ENCODE assay signal across 11 cellular contexts in the genomic region with DNA sequence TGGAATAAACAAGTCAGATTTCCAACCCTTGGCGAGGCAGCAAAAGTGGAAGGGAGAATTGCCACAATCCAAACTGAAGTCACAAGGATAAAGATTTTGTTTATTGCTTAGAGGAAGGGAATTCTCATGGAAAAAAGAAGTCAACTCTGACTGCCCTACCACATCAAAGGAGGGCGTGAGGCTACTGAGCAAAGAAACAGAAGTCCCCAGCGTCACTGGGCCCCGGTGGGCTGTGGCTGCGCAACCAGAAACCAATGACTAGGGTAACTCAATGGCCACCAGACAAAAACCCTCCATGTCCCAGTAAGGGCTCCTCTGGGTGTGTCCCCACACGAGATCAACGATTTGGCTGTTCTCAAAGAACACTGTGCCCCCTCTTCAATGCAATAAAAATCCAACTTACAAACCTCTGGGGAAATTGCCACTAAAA.
A peak's percentile ranks its signal among the peaks of the same experiment; 100 is the strongest.
DNase-seq lines count a peak whose midpoint lies in the region; ATAC-seq and TF ChIP-seq lines count a peak whose summit lies in the region.
"Had no signal": no experiment of that assay in that cellular context is flagged by ENCODE, and none has a peak within 500 bp of the region (broad histone marks: within the 10 kb centered on the region; RNA-seq: fewer than 3 reads in every experiment).

No MANE protein-coding gene starts in this region.

- no peaks in the 10 kb centered on the region for H3K27me3 ChIP-seq in naive thymus-derived CD4-positive, alpha-beta T cell (ENCODE audit: control insufficient read depth in 2 of 2, insufficient read depth in 2 of 2, low read length in 2 of 2)
- no peaks in the 10 kb centered on the region for H3K27me3 ChIP-seq in upper lobe of right lung

- ATAC-seq in activated T-cell treated with anti-CD3 and anti-CD28 coated beads, Interleukin-2, amount 50 U/mL, for 4 hours: no peak
- no peak for ATAC-seq in naive thymus-derived CD4-positive, alpha-beta T cell
- ATAC-seq in upper lobe of right lung (peak; percentile 76), HG03025 (IDR thresholded peaks at IDR 0.05; ENCODE audit: low FRiP score, unreplicated experiment) (no peak)

- CTCF ChIA-PET in naive thymus-derived CD4-positive, alpha-beta T cell (lab: Charles Lee): interaction anchor here (1.2 to 1.3 kb wide), 2 partner anchors 13 to 158 kb away, joined by 3 read pairs; no protein-coding TSS in a partner anchor

- DNase-seq in activated T-cell treated with anti-CD3 and anti-CD28 coated beads, Interleukin-2, amount 50 U/mL, for 24 hours: no peak
- no peak for DNase-seq in activated T-cell treated with anti-CD3 and anti-CD28 coated beads, Interleukin-2, amount 50 U/mL, for 4 hours
- peak; percentile 55 for DNase-seq in fibroblast of mammary gland (ENCODE audit: low read depth)
- DNase-seq in naive thymus-derived CD4-positive, alpha-beta T cell: no peak
- no peak for DNase-seq in upper lobe of right lung
- no peak for DNase-seq in HT-29 (ENCODE audit: low spot score)
- DNase-seq in NCI-H2029 (lab: John Stamatoyannopoulos, UW): no peak
- DNase-seq: activated T-cell treated with anti-CD3 and anti-CD28 coated beads, Interleukin-2, amount 50 U/mL, for 1 hour; NCI-H82; T-helper 2 cell had no signal

- peaks cover 0 to 7% of the 10 kb centered on the region in 2 donors for H3K4me1 ChIP-seq in naive thymus-derived CD4-positive, alpha-beta T cell (ENCODE audit: control insufficient read depth in 2 of 2, insufficient read depth in 2 of 2, low read length in 2 of 2)
- H3K4me1 ChIP-seq in upper lobe of right lung: peaks cover 42% of the 10 kb centered on the region

- no peaks in the 10 kb centered on the region for H3K27me3 Mint-ChIP-seq in activated T-cell treated with anti-CD3 and anti-CD28 coated beads, Interleukin-2, amount 50 U/mL, for 24 hours
- H3K27me3 Mint-ChIP-seq in activated T-cell treated with anti-CD3 and anti-CD28 coated beads, Interleukin-2, amount 50 U/mL, for 4 hours (ENCODE audit: low read depth): no peaks in the 10 kb centered on the region
- H3K27me3 Mint-ChIP-seq in naive thymus-derived CD4-positive, alpha-beta T cell: no peaks in the 10 kb centered on the region

- H3K4me3 Mint-ChIP-seq in activated T-cell treated with anti-CD3 and anti-CD28 coated beads, Interleukin-2, amount 50 U/mL, for 24 hours: no peak overlapping the region
- H3K4me3 Mint-ChIP-seq in activated T-cell treated with anti-CD3 and anti-CD28 coated beads, Interleukin-2, amount 50 U/mL, for 4 hours: no peak overlapping the region
- no peak overlapping the region for H3K4me3 Mint-ChIP-seq in naive thymus-derived CD4-positive, alpha-beta T cell

- no peak for TF ChIP-seq CTCF in fibroblast of mammary gland (conservative IDR thresholded peaks at IDR 0.05; ENCODE audit: control insufficient read depth, insufficient read depth, low read depth, low read length)
- TF ChIP-seq CTCF in upper lobe of right lung (IDR thresholded peaks at IDR 0.05): no peak

- H3K4me1 Mint-ChIP-seq in activated T-cell treated with anti-CD3 and anti-CD28 coated beads, Interleukin-2, amount 50 U/mL, for 24 hours (ENCODE audit: low read depth): peaks cover 80% of the 10 kb centered on the region
- H3K4me1 Mint-ChIP-seq in activated T-cell treated with anti-CD3 and anti-CD28 coated beads, Interleukin-2, amount 50 U/mL, for 4 hours (ENCODE audit: low read depth): peaks cover 59% of the 10 kb centered on the region
- H3K4me1 Mint-ChIP-seq in naive thymus-derived CD4-positive, alpha-beta T cell: peaks cover 42 to 88% (median 80%) of the 10 kb centered on the region in 7 donors

- no peak overlapping the region for H3K27ac ChIP-seq in naive thymus-derived CD4-positive, alpha-beta T cell (ENCODE audit: low read depth, low read length)
- peak overlapping the region; percentile 69 for H3K27ac ChIP-seq in upper lobe of right lung

- no peaks in the 10 kb centered on the region for H3K9me3 Mint-ChIP-seq in activated T-cell treated with anti-CD3 and anti-CD28 coated beads, Interleukin-2, amount 50 U/mL, for 24 hours
- no peaks in the 10 kb centered on the region for H3K9me3 Mint-ChIP-seq in activated T-cell treated with anti-CD3 and anti-CD28 coated beads, Interleukin-2, amount 50 U/mL, for 4 hours
- no peaks in the 10 kb centered on the region for H3K9me3 Mint-ChIP-seq in naive thymus-derived CD4-positive, alpha-beta T cell

- intact Hi-C loops in naive thymus-derived CD4-positive, alpha-beta T cell (cut with micrococcal nuclease): no loop called here
- intact Hi-C loops in upper lobe of right lung (cut with DNase I): loop anchor here (10.0 kb wide), 1 partner anchor 69 kb away; no protein-coding TSS in a partner anchor

- H3K27ac Mint-ChIP-seq in activated T-cell treated with anti-CD3 and anti-CD28 coated beads, Interleukin-2, amount 50 U/mL, for 24 hours: peak overlapping the region; percentile 73
- H3K27ac Mint-ChIP-seq in naive thymus-derived CD4-positive, alpha-beta T cell: peak overlapping the region in 6 of 9 donors; percentile 25 to 71 (median 35)

- peaks cover 0 to 16% (median 0%) of the 10 kb centered on the region in 3 experiments for H3K36me3 ChIP-seq in naive thymus-derived CD4-positive, alpha-beta T cell (ENCODE audit: control insufficient read depth in 2 of 3, insufficient read depth in 3 of 3, low read length in 3 of 3)
- peaks cover 5% of the 10 kb centered on the region for H3K36me3 ChIP-seq in upper lobe of right lung

- H3K4me3 ChIP-seq in fibroblast of mammary gland (ENCODE audit: control insufficient read depth, low read depth, low read length) (no peak overlapping the region), upper lobe of right lung (no peak overlapping the region)
- H3K4me3 ChIP-seq in naive thymus-derived CD4-positive, alpha-beta T cell (ENCODE audit: low read length): no peak overlapping the region

- H3K36me3 Mint-ChIP-seq in activated T-cell treated with anti-CD3 and anti-CD28 coated beads, Interleukin-2, amount 50 U/mL, for 24 hours (ENCODE audit: low read depth): peaks cover 76% of the 10 kb centered on the region
- H3K36me3 Mint-ChIP-seq in activated T-cell treated with anti-CD3 and anti-CD28 coated beads, Interleukin-2, amount 50 U/mL, for 4 hours (ENCODE audit: insufficient read depth): peaks cover 13% of the 10 kb centered on the region
- peaks cover 0 to 38% (median 4%) of the 10 kb centered on the region in 5 donors for H3K36me3 Mint-ChIP-seq in naive thymus-derived CD4-positive, alpha-beta T cell

- POLR2A ChIA-PET in naive thymus-derived CD4-positive, alpha-beta T cell (lab: Charles Lee): no interaction called here

- H3K9me3 ChIP-seq in naive thymus-derived CD4-positive, alpha-beta T cell (ENCODE audit: control insufficient read depth in 2 of 3, low read length in 3 of 3): no peaks in the 10 kb centered on the region
- no peaks in the 10 kb centered on the region for H3K9me3 ChIP-seq in upper lobe of right lung
